2 cellular contexts compared by ENCODE assay signal in genomic region chr21:42513985-42514882, GRCh38.
TF ChIP-seq lines count a peak whose summit lies in the region.

No MANE protein-coding gene starts in this region.

TF ChIP-seq in A549, 52 proteins besides CTCF, POLR2A, EP300 and RAD21 (continued from another document):
- TF ChIP-seq, protein P1, sequence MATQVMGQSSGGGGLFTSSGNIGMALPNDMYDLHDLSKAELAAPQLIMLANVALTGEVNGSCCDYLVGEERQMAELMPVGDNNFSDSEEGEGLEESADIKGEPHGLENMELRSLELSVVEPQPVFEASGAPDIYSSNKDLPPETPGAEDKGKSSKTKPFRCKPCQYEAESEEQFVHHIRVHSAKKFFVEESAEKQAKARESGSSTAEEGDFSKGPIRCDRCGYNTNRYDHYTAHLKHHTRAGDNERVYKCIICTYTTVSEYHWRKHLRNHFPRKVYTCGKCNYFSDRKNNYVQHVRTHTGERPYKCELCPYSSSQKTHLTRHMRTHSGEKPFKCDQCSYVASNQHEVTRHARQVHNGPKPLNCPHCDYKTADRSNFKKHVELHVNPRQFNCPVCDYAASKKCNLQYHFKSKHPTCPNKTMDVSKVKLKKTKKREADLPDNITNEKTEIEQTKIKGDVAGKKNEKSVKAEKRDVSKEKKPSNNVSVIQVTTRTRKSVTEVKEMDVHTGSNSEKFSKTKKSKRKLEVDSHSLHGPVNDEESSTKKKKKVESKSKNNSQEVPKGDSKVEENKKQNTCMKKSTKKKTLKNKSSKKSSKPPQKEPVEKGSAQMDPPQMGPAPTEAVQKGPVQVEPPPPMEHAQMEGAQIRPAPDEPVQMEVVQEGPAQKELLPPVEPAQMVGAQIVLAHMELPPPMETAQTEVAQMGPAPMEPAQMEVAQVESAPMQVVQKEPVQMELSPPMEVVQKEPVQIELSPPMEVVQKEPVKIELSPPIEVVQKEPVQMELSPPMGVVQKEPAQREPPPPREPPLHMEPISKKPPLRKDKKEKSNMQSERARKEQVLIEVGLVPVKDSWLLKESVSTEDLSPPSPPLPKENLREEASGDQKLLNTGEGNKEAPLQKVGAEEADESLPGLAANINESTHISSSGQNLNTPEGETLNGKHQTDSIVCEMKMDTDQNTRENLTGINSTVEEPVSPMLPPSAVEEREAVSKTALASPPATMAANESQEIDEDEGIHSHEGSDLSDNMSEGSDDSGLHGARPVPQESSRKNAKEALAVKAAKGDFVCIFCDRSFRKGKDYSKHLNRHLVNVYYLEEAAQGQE (IDR thresholded peaks at IDR 0.05), result no peak
- no peak for TF ChIP-seq MAZ (IDR thresholded peaks at IDR 0.05; ENCODE audit: borderline replicate concordance, low read depth, low read length)
- TF ChIP-seq FOXS1 (CRISPR knock-in tag; IDR thresholded peaks at IDR 0.05), result no peak
- no peak for TF ChIP-seq FOSB (CRISPR knock-in tag; IDR thresholded peaks at IDR 0.05)
- peak; percentile 36; the same call in 1 of the 2 replicates for TF ChIP-seq HDAC2 (IDR thresholded peaks at IDR 0.05)

TF ChIP-seq in IMR-90, 13 proteins besides CTCF, POLR2A, EP300 and RAD21:
- TF ChIP-seq USF2 (IDR thresholded peaks at IDR 0.05; ENCODE audit: low read depth, low read length) (no peak), SMC3 (IDR thresholded peaks at IDR 0.05; ENCODE audit: low read depth, low read length) (no peak), FOS (IDR thresholded peaks at IDR 0.05; ENCODE audit: low read depth, low read length) (no peak), NFE2L2 (IDR thresholded peaks at IDR 0.05; ENCODE audit: low read depth, low read length) (no peak), MXI1 (IDR thresholded peaks at IDR 0.05; ENCODE audit: borderline replicate concordance, low read depth, low read length) (no peak), MAFK (IDR thresholded peaks at IDR 0.05; ENCODE audit: low read depth, low read length) (no peak), RFX5 (IDR thresholded peaks at IDR 0.05; ENCODE audit: low read depth, low read length) (no peak), ELK1 (IDR thresholded peaks at IDR 0.05; ENCODE audit: borderline replicate concordance, low read depth, low read length) (no peak), RCOR1 (IDR thresholded peaks at IDR 0.05; ENCODE audit: insufficient replicate concordance, low read length) (no peak), CEBPB (IDR thresholded peaks at IDR 0.05; ENCODE audit: low read depth, low read length) (no peak), CHD1 (IDR thresholded peaks at IDR 0.05; ENCODE audit: low read depth, low read length) (no peak), MAZ (IDR thresholded peaks at IDR 0.05; ENCODE audit: borderline replicate concordance, low read depth, low read length) (no peak), BHLHE40 (IDR thresholded peaks at IDR 0.05; ENCODE audit: low read depth, low read length) (no peak)
TF ChIP-seq in IMR-90: peak in this region for 0.
